8 cellular contexts compared by ENCODE assay signal in the genomic region with DNA sequence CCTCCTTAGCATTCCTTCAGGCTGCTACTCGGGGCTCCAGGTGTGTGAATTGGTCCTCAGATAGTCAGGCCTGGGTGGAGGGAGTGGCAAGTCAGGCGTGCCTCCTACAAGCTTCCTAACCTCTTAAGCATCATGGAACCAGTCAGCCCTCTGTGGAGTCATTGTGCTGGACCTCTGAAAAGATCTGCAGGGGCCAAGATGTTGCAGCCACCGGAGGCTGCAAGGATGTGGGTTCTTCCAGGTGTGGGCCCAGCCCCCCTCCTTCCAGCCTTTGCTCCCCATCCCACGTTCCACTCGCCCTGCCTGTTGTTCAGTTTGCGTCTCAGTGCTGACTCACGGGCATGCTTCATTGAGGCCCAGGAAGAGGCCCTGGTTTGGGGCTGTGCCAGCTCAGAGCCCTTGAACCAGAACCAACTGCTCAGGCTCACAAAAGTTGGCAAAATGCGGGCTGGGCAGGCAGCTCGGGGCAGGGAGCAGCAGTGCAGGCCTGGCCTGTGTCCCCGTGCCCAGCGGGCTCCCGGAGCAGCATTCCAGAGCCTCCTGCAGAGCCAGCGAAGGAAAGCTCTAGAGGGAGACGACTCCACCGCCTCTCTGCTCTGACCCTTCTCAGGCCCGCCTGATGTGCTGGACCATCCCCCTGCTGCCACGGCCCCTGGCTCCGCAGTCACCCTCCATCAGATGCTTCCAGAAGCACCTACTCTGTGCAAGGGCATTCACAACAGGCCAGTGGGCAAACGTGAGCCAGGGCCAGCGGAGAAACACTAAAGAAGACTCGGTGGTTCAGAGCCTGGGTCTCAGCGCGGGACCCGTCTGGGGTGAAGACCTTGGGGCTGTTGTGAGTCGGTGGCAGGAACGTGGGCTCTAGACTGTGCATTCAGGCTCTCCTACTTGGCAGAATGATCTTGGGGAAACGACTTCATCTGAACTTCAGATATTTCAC. TPM values are rescaled to one million over a fixed set of nuclear protein-coding genes. Genes with fewer than 3 reads are reported as not detected.
DNase-seq lines count a peak whose midpoint lies in the region; ATAC-seq and TF ChIP-seq lines count a peak whose summit lies in the region.

No MANE protein-coding gene starts in this region.

- TF ChIP-seq CTCF in chondrocyte (IDR thresholded peaks at IDR 0.05) (peak; percentile 5), lung (IDR thresholded peaks at IDR 0.05; ENCODE audit: control extremely low read depth, extremely low read depth) (no peak)

- peaks cover 76% of the 10 kb centered on the region for H3K4me1 Mint-ChIP-seq in activated CD4-positive, alpha-beta T cell treated with anti-CD3 and anti-CD28 coated beads, Interleukin-2, amount 10 ng/mL, durations not matched to agents 7 days and 5 days
- H3K4me1 Mint-ChIP-seq in chondrocyte (ENCODE audit: low read depth): peaks cover 32% of the 10 kb centered on the region

- ATAC-seq in GM18907 (IDR thresholded peaks at IDR 0.05; ENCODE audit: unreplicated experiment) (peak; percentile 38), lung (ENCODE audit: insufficient read depth, low FRiP score) (peak; percentile 54), GM18861 (IDR thresholded peaks at IDR 0.05; ENCODE audit: unreplicated experiment) (no peak)

- H3K36me3 Mint-ChIP-seq in activated CD4-positive, alpha-beta T cell treated with anti-CD3 and anti-CD28 coated beads, Interleukin-2, amount 10 ng/mL, durations not matched to agents 7 days and 5 days (ENCODE audit: low read depth): peaks cover 9% of the 10 kb centered on the region
- peaks cover 2% of the 10 kb centered on the region for H3K36me3 Mint-ChIP-seq in chondrocyte (ENCODE audit: low read depth)

- no peaks in the 10 kb centered on the region for H3K9me3 ChIP-seq in lung (ENCODE audit: control insufficient read depth in 2 of 2, insufficient read depth in 1 of 2, low read length in 1 of 2)

- DNase-seq in NCI-H2029 (lab: John Stamatoyannopoulos, UW) (peak; percentile 63), chondrocyte (ENCODE audit: low spot score) (no peak), lung (ENCODE audit: low spot score) (peak; percentile 91), iPS-NIHi11 (ENCODE audit: low spot score) (no peak)
- peak; percentile 57 for DNase-seq in activated CD4-positive, alpha-beta T cell treated with anti-CD3 and anti-CD28 coated beads, Interleukin-2, amount 10 ng/mL, durations not matched to agents 7 days and 5 days
- DNase-seq in stimulated activated CD8-positive, alpha-beta memory T cell treated with anti-CD3 and anti-CD28 coated beads, Interleukin-12 subunit alpha, Interleukin-12 subunit beta, amount 100 ng/mL, for 24 hours (ENCODE audit: extremely low read depth): peak; percentile 53

- no peaks in the 10 kb centered on the region for H3K27me3 Mint-ChIP-seq in activated CD4-positive, alpha-beta T cell treated with anti-CD3 and anti-CD28 coated beads, Interleukin-2, amount 10 ng/mL, durations not matched to agents 7 days and 5 days
- H3K27me3 Mint-ChIP-seq in chondrocyte (ENCODE audit: low read depth): no peaks in the 10 kb centered on the region

- H3K4me3 Mint-ChIP-seq in activated CD4-positive, alpha-beta T cell treated with anti-CD3 and anti-CD28 coated beads, Interleukin-2, amount 10 ng/mL, durations not matched to agents 7 days and 5 days: peak overlapping the region; percentile 54
- H3K4me3 Mint-ChIP-seq in chondrocyte (ENCODE audit: unreplicated experiment): no peak overlapping the region

- H3K27me3 ChIP-seq in lung (ENCODE audit: control insufficient read depth, insufficient read depth): no peaks in the 10 kb centered on the region

- H3K27ac ChIP-seq in lung (ENCODE audit: low read depth in 1 of 2, low read length in 1 of 2): peak overlapping the region; percentile 59 to 82

- H3K4me3 ChIP-seq in lung: no peak overlapping the region

- POLR2A ChIA-PET in activated CD4-positive, alpha-beta T cell treated with anti-CD3 and anti-CD28 coated beads, Interleukin-2, amount 10 ng/mL, durations not matched to agents 7 days and 5 days (lab: Charles Lee): interaction anchor here (0.5 to 1.0 kb wide), 2 partner anchors 34 to 505 kb away, joined by 3 to 4 read pairs; no protein-coding TSS in a partner anchor

- H3K9me3 Mint-ChIP-seq in activated CD4-positive, alpha-beta T cell treated with anti-CD3 and anti-CD28 coated beads, Interleukin-2, amount 10 ng/mL, durations not matched to agents 7 days and 5 days: peaks cover 4% of the 10 kb centered on the region
- peaks cover 1% of the 10 kb centered on the region for H3K9me3 Mint-ChIP-seq in chondrocyte (ENCODE audit: low read depth)

- peak overlapping the region; percentile 88 for H3K27ac Mint-ChIP-seq in activated CD4-positive, alpha-beta T cell treated with anti-CD3 and anti-CD28 coated beads, Interleukin-2, amount 10 ng/mL, durations not matched to agents 7 days and 5 days
- peak overlapping the region; percentile 95 for H3K27ac Mint-ChIP-seq in chondrocyte (ENCODE audit: unreplicated experiment)

- 45 to 47% methylated on average over 27 of the region's 27 CpGs for WGBS in lung, 2 donors

- H3K4me1 ChIP-seq in lung (ENCODE audit: control insufficient read depth in 2 of 2, insufficient read depth in 2 of 2, low read length in 2 of 2): peaks cover 0 to 48% of the 10 kb centered on the region in 2 donors

- CTCF ChIA-PET in activated CD4-positive, alpha-beta T cell treated with anti-CD3 and anti-CD28 coated beads, Interleukin-2, amount 10 ng/mL, durations not matched to agents 7 days and 5 days (lab: Charles Lee): interaction anchor here (0.6 to 6.6 kb wide), 9 partner anchors 10 to 124 kb away, joined by 3 to 84 read pairs (median 11); partner anchors contain the start of genes WDR59 and ZNRF1

- H3K36me3 ChIP-seq in lung (ENCODE audit: control insufficient read depth in 2 of 2, insufficient read depth in 2 of 2, low read length in 2 of 2): peaks cover 0 to 7% of the 10 kb centered on the region in 2 donors

RNA-seq across cellular contexts. Expression of gene LDHD, which starts 7.5 kb away (rescaled TPM):
- total RNA-seq in activated CD4-positive, alpha-beta T cell treated with anti-CD3 and anti-CD28 coated beads, Interleukin-2, amount 10 ng/mL, durations not matched to agents 7 days and 5 days: under 1 TPM in 1 of 2 experiments, not detected in 1; 0.20 TPM
- total RNA-seq in chondrocyte: 2.3 to 2.7 TPM (median 2.6 TPM) in 3 replicates
- 10 to 100 TPM in 1 of 2 donors, 1 to 10 TPM in 1; 7.0 to 17.0 TPM for total RNA-seq in lung
- polyA plus RNA-seq in lung: 1 to 10 TPM; 4.3 to 9.2 TPM

RNA-seq across cellular contexts. Expression of gene ZFP1, which starts 39.3 kb away (rescaled TPM):
- 10 to 100 TPM; 11.4 to 13.1 TPM for total RNA-seq in activated CD4-positive, alpha-beta T cell treated with anti-CD3 and anti-CD28 coated beads, Interleukin-2, amount 10 ng/mL, durations not matched to agents 7 days and 5 days
- total RNA-seq in chondrocyte (11.4 to 15.3 TPM (median 14.1 TPM) in 3 replicates), lung (10 to 100 TPM in 1 of 2 donors, 1 to 10 TPM in 1; 8.7 to 18.4 TPM)
- 1 to 10 TPM; 3.3 to 3.5 TPM for polyA plus RNA-seq in lung

Comparison
In these comparisons a context has a peak if more than half of its experiments do, and no peak if none do; other contexts are left out.
1. DNase-seq: peak in NCI-H2029 (single experiment), activated CD4-positive, alpha-beta T cell treated with anti-CD3 and anti-CD28 coated beads, Interleukin-2, amount 10 ng/mL, durations not matched to agents 7 days and 5 days (single experiment), lung (single experiment) and stimulated activated CD8-positive, alpha-beta memory T cell treated with anti-CD3 and anti-CD28 coated beads, Interleukin-12 subunit alpha, Interleukin-12 subunit beta, amount 100 ng/mL, for 24 hours (single experiment); none in chondrocyte (single experiment) and iPS-NIHi11 (single experiment).